ENCODE assay signal across 12 cellular contexts in genomic region chr7:42272793-42273665, GRCh38. TPM values are rescaled to one million over a fixed set of nuclear protein-coding genes. Genes with fewer than 3 reads are reported as not detected.
DNase-seq lines count a peak whose midpoint lies in the region; ATAC-seq and TF ChIP-seq lines count a peak whose summit lies in the region.
"Had no signal": no experiment of that assay in that cellular context is flagged by ENCODE, and none has a peak within 500 bp of the region (broad histone marks: within the 10 kb centered on the region; RNA-seq: fewer than 3 reads in every experiment).

No MANE protein-coding gene starts in this region.

- no peaks in the 10 kb centered on the region for H3K36me3 Mint-ChIP-seq in activated naive CD8-positive, alpha-beta T cell treated with anti-CD3 and anti-CD28 coated beads, Interleukin-2, amount 50 U/mL, for 24 hours (ENCODE audit: low read depth)
- H3K36me3 Mint-ChIP-seq: CD8-positive, alpha-beta memory T cell had no signal

- WGBS in heart right ventricle, 2 donors: 65 to 71% methylated on average over 3 of the region's 3 CpGs

- no peaks in the 10 kb centered on the region for H3K36me3 ChIP-seq in heart right ventricle
- H3K36me3 ChIP-seq in right atrium auricular region: no peaks in the 10 kb centered on the region
- H3K36me3 ChIP-seq: colonic mucosa had no signal

- ATAC-seq in heart right ventricle: no peak
- ATAC-seq in activated naive CD8-positive, alpha-beta T cell treated with anti-CD3 and anti-CD28 coated beads, Interleukin-2, amount 50 U/mL, for 24 hours: no peak
- no peak for ATAC-seq in GM19035 (IDR thresholded peaks at IDR 0.05; ENCODE audit: unreplicated experiment)
- ATAC-seq: left lobe of liver had no signal

- H3K4me1 ChIP-seq in heart right ventricle (no peaks in the 10 kb centered on the region), right atrium auricular region (no peaks in the 10 kb centered on the region)
- H3K4me1 ChIP-seq: colonic mucosa had no signal

- in situ Hi-C loops in SK-MEL-5 (cut with HindIII; ENCODE audit: low pct_unique_long_range_greater_than_20kb, low sequenced_read_pairs): no loop called here

- H3K4me3 Mint-ChIP-seq in activated naive CD8-positive, alpha-beta T cell treated with anti-CD3 and anti-CD28 coated beads, Interleukin-2, amount 50 U/mL, for 24 hours: no peak overlapping the region
- H3K4me3 Mint-ChIP-seq: CD8-positive, alpha-beta memory T cell had no signal

- H3K27ac Mint-ChIP-seq in activated naive CD8-positive, alpha-beta T cell treated with anti-CD3 and anti-CD28 coated beads, Interleukin-2, amount 50 U/mL, for 24 hours: no peak overlapping the region
- H3K27ac Mint-ChIP-seq: CD8-positive, alpha-beta memory T cell had no signal

- TF ChIP-seq CTCF in heart right ventricle (IDR thresholded peaks at IDR 0.05): peak in 6 of 9 donors; percentile 12 to 36 (median 26)
- TF ChIP-seq CTCF in right atrium auricular region (IDR thresholded peaks at IDR 0.05): peak in 1 of 2 donors; percentile 34
- TF ChIP-seq CTCF in fibroblast of villous mesenchyme (IDR thresholded peaks at IDR 0.05; ENCODE audit: insufficient read depth, low read depth, low read length): peak; percentile 73

- H3K9me3 ChIP-seq in heart right ventricle: no peaks in the 10 kb centered on the region
- H3K9me3 ChIP-seq in right atrium auricular region: no peaks in the 10 kb centered on the region
- H3K9me3 ChIP-seq: colonic mucosa had no signal

- DNase-seq in heart right ventricle (no peak), right atrium auricular region (ENCODE audit: low spot score) (no peak), SK-MEL-5 (ENCODE audit: low read depth, low spot score) (peak; percentile 73), fibroblast of villous mesenchyme (ENCODE audit: low read depth) (peak; percentile 48), NCI-H345 (lab: John Stamatoyannopoulos, UW) (no peak)
- DNase-seq in activated T-cell treated with anti-CD3 and anti-CD28 coated beads, Interleukin-2, amount 50 U/mL, for 48 hours: no peak
- DNase-seq in activated naive CD8-positive, alpha-beta T cell treated with anti-CD3 and anti-CD28 coated beads, Interleukin-2, amount 50 U/mL, for 24 hours: no peak
- DNase-seq: CD8-positive, alpha-beta memory T cell; colonic mucosa; Karpas-422 had no signal

- no peaks in the 10 kb centered on the region for H3K27me3 Mint-ChIP-seq in activated naive CD8-positive, alpha-beta T cell treated with anti-CD3 and anti-CD28 coated beads, Interleukin-2, amount 50 U/mL, for 24 hours
- H3K27me3 Mint-ChIP-seq: CD8-positive, alpha-beta memory T cell had no signal

- no peak overlapping the region for H3K27ac ChIP-seq in heart right ventricle
- no peak overlapping the region for H3K27ac ChIP-seq in right atrium auricular region
- H3K27ac ChIP-seq: colonic mucosa had no signal

- H3K4me1 Mint-ChIP-seq in activated naive CD8-positive, alpha-beta T cell treated with anti-CD3 and anti-CD28 coated beads, Interleukin-2, amount 50 U/mL, for 24 hours: no peaks in the 10 kb centered on the region
- H3K4me1 Mint-ChIP-seq: CD8-positive, alpha-beta memory T cell had no signal

- H3K27me3 ChIP-seq in heart right ventricle: no peaks in the 10 kb centered on the region
- no peaks in the 10 kb centered on the region for H3K27me3 ChIP-seq in right atrium auricular region
- H3K27me3 ChIP-seq: colonic mucosa had no signal

- H3K9me3 Mint-ChIP-seq in activated naive CD8-positive, alpha-beta T cell treated with anti-CD3 and anti-CD28 coated beads, Interleukin-2, amount 50 U/mL, for 24 hours: peaks cover 6% of the 10 kb centered on the region

- intact Hi-C loops in heart right ventricle (cut with DNase I): no loop called here

- H3K4me3 ChIP-seq in heart right ventricle: no peak overlapping the region
- H3K4me3 ChIP-seq in right atrium auricular region: no peak overlapping the region
- no peak overlapping the region for H3K4me3 ChIP-seq in fibroblast of villous mesenchyme (ENCODE audit: low read depth, low read length)
- H3K4me3 ChIP-seq: colonic mucosa had no signal

RNA-seq across cellular contexts. Expression of gene GLI3, which starts 36.0 kb away (rescaled TPM):
- total RNA-seq in heart right ventricle (1 to 10 TPM; 2.7 to 9.1 (median 5.5) TPM), right atrium auricular region (1 to 10 TPM; 1.5 to 2.0 TPM), fibroblast of villous mesenchyme (4.3 and 7.1 TPM in 2 replicates)
- polyA plus RNA-seq in heart right ventricle: under 1 TPM; 0.51 to 0.77 TPM
- total RNA-seq in SK-MEL-5 (2014; rRNA removed; shearing (Covaris generic)): 1.4 and 2.7 TPM in 2 replicates
- polyA plus RNA-seq in SK-MEL-5 (2015; cell fraction: cytosol; rRNA removed): 13.5 and 17.5 TPM in 2 replicates
- 6.3 and 14.1 TPM in 2 replicates for polyA plus RNA-seq in SK-MEL-5 (2015; cell fraction: nucleus; rRNA removed)

Comparison
In these comparisons a context has a peak if more than half of its experiments do, and no peak if none do; other contexts are left out.
1. DNase-seq: peak in SK-MEL-5 (single experiment) and fibroblast of villous mesenchyme (single experiment); none in heart right ventricle (0 of 2), right atrium auricular region (single experiment), activated T-cell treated with anti-CD3 and anti-CD28 coated beads, Interleukin-2, amount 50 U/mL, for 48 hours (0 of 2), NCI-H345 (single experiment) and activated naive CD8-positive, alpha-beta T cell treated with anti-CD3 and anti-CD28 coated beads, Interleukin-2, amount 50 U/mL, for 24 hours (single experiment).